ENCODE assay signal across 11 cellular contexts in genomic region chr10:124064676-124065075, GRCh38. TPM values are rescaled to one million over a fixed set of nuclear protein-coding genes. Genes with fewer than 3 reads are reported as not detected.
DNase-seq lines count a peak whose midpoint lies in the region; ATAC-seq and TF ChIP-seq lines count a peak whose summit lies in the region.
"Had no signal": no experiment of that assay in that cellular context is flagged by ENCODE, and none has a peak within 500 bp of the region (broad histone marks: within the 10 kb centered on the region; RNA-seq: fewer than 3 reads in every experiment).

No MANE protein-coding gene starts in this region.

- dilution Hi-C loops in mammary epithelial cell (cut with HindIII; ENCODE audit: low sequenced_read_pairs), result loop anchor here (5.0 kb wide), 1 partner anchor 68 kb away; no protein-coding TSS in a partner anchor

- H3K9me3 Mint-ChIP-seq in MCF 10A (ENCODE audit: unreplicated experiment), result no peaks in the 10 kb centered on the region

- POLR2A ChIA-PET in MCF 10A (lab: Yijun Ruan, JAX), result interaction anchor here (0.6 kb wide), 1 partner anchor 353 kb away, joined by 3 read pairs; no protein-coding TSS in a partner anchor

- H3K9me3 ChIP-seq in mammary epithelial cell (replicated peaks; ENCODE audit: insufficient read depth, low read length) (no peaks in the 10 kb centered on the region), liver (ENCODE audit: control insufficient read depth in 4 of 4, low read length in 3 of 4) (no peaks in the 10 kb centered on the region), upper lobe of right lung (no peaks in the 10 kb centered on the region)

- no peak overlapping the region for H3K4me2 ChIP-seq in mammary epithelial cell (ENCODE audit: insufficient read depth, low read depth, low read length)

- no peak overlapping the region for H3K4me3 Mint-ChIP-seq in MCF 10A (ENCODE audit: unreplicated experiment)

- TF ChIP-seq CTCF in MCF 10A (IDR thresholded peaks at IDR 0.05; ENCODE audit: unreplicated experiment) (no peak), mammary epithelial cell (conservative IDR thresholded peaks at IDR 0.05 in 1 of 2, IDR thresholded peaks at IDR 0.05 in 1 of 2; ENCODE audit: extremely low read depth in 1 of 2, insufficient read depth in 1 of 2, low read depth in 1 of 2, low read length in 2 of 2) (no peak), liver (IDR thresholded peaks at IDR 0.05; ENCODE audit: low read depth, low read length, missing input control) (no peak), upper lobe of right lung (IDR thresholded peaks at IDR 0.05) (no peak)

- intact Hi-C loops in MCF 10A (cut with micrococcal nuclease), result no loop called here
- intact Hi-C loops in mammary epithelial cell (cut with micrococcal nuclease), result no loop called here
- intact Hi-C loops in upper lobe of right lung (cut with DNase I), result no loop called here

- peaks cover 6% of the 10 kb centered on the region for H3K36me3 Mint-ChIP-seq in MCF 10A (ENCODE audit: insufficient read depth, unreplicated experiment)

- no TSS peak for BruUV-seq in MCF 10A (replicated peaks; lab: Mats Ljungman, UMichigan)
- BruUV-seq in mammary epithelial cell (replicated peaks; lab: Mats Ljungman, UMichigan), result no TSS peak

- H3K27me3 ChIP-seq in mammary epithelial cell (ENCODE audit: insufficient read depth, low read length) (no peaks in the 10 kb centered on the region), liver (ENCODE audit: control insufficient read depth in 4 of 4, insufficient read depth in 4 of 4, low read length in 3 of 4) (no peaks in the 10 kb centered on the region), upper lobe of right lung (no peaks in the 10 kb centered on the region)

- in situ Hi-C loops in mammary epithelial cell (cut with MboI; ENCODE audit: low sequenced_read_pairs in 2 of 2), result no loop called here

- peak overlapping the region; percentile 78 for H3K27ac Mint-ChIP-seq in MCF 10A (ENCODE audit: low read depth, unreplicated experiment)

- TF ChIP-seq RAD21 in liver (IDR thresholded peaks at IDR 0.05), result no peak

- no peaks in the 10 kb centered on the region for H3K36me3 ChIP-seq in mammary epithelial cell (ENCODE audit: insufficient read depth, low read length)
- no peaks in the 10 kb centered on the region for H3K36me3 ChIP-seq in liver (ENCODE audit: control insufficient read depth in 4 of 4, insufficient read depth in 3 of 4, low read depth in 1 of 4, low read length in 3 of 4)
- H3K36me3 ChIP-seq in upper lobe of right lung, result no peaks in the 10 kb centered on the region

- H3K4me3 ChIP-seq in mammary epithelial cell (replicated peaks in 1 of 3; ENCODE audit: insufficient read depth in 1 of 3, low read depth in 2 of 3, low read length in 3 of 3), result no peak overlapping the region
- H3K4me3 ChIP-seq in liver (ENCODE audit: low read depth in 1 of 3, low read length in 3 of 3), result no peak overlapping the region
- H3K4me3 ChIP-seq in upper lobe of right lung, result no peak overlapping the region

- H3K9ac ChIP-seq in mammary epithelial cell (ENCODE audit: insufficient read depth, low read length) (no peak overlapping the region), liver (ENCODE audit: low read depth in 1 of 2, low read length in 2 of 2) (no peak overlapping the region)
- H3K9ac ChIP-seq: parathyroid adenoma had no signal

- ATAC-seq in upper lobe of right lung, result peak; percentile 31
- no peak for ATAC-seq in HG02884 (IDR thresholded peaks at IDR 0.05; ENCODE audit: unreplicated experiment)

- H3K4me1 ChIP-seq in mammary epithelial cell (ENCODE audit: insufficient read depth, low read length) (peaks cover 18% of the 10 kb centered on the region), liver (ENCODE audit: control insufficient read depth in 4 of 4, insufficient read depth in 4 of 4, low read length in 3 of 4) (peaks cover 0 to 7% (median 3%) of the 10 kb centered on the region in 4 donors), upper lobe of right lung (peaks cover 43% of the 10 kb centered on the region)
- H3K4me1 ChIP-seq: parathyroid adenoma had no signal

- peaks cover 32% of the 10 kb centered on the region for H3K4me1 Mint-ChIP-seq in MCF 10A (ENCODE audit: insufficient read depth, unreplicated experiment)

- no peaks in the 10 kb centered on the region for H4K20me1 ChIP-seq in mammary epithelial cell (ENCODE audit: insufficient read depth, low read length)

- no peaks in the 10 kb centered on the region for H3K27me3 Mint-ChIP-seq in MCF 10A (ENCODE audit: insufficient read depth, unreplicated experiment)

- WGBS in mammary epithelial cell (ENCODE audit: low coverage, missing lambda C conversion rate), result 97% methylated on average over 3 of the region's 6 CpGs
- 67% methylated on average over 6 of the region's 6 CpGs for WGBS in liver

- H3K27ac ChIP-seq in mammary epithelial cell (ENCODE audit: insufficient read depth, low read depth, low read length), result no peak overlapping the region
- peak overlapping the region; percentile 10 to 82 for H3K27ac ChIP-seq in liver (ENCODE audit: low read depth in 1 of 2, low read length in 2 of 2)
- H3K27ac ChIP-seq in upper lobe of right lung, result no peak overlapping the region
- H3K27ac ChIP-seq: parathyroid adenoma had no signal

- CTCF ChIA-PET in MCF 10A (lab: Yijun Ruan, JAX), result interaction anchor here (0.6 to 1.4 kb wide), 2 partner anchors 324 to 686 kb away, joined by 3 read pairs; no protein-coding TSS in a partner anchor
- CTCF ChIA-PET in mammary epithelial cell (lab: Charles Lee; ENCODE audit: low non-redundant PET), result no interaction called here

- DNase-seq in MCF 10A (ENCODE audit: unreplicated experiment), result no peak
- DNase-seq in mammary epithelial cell, result no peak
- peak; percentile 21 for DNase-seq in UCSD-AML1 (lab: John Stamatoyannopoulos, UW; ENCODE audit: unreplicated experiment)
- no peak for DNase-seq in upper lobe of right lung
- DNase-seq in H4 (ENCODE audit: low spot score), result no peak
- DNase-seq in central memory CD4-positive, alpha-beta T cell, result no peak
- DNase-seq: AML-193, cerebellar nuclear complex had no signal

- H3K79me2 ChIP-seq in mammary epithelial cell (ENCODE audit: insufficient read depth, low read length), result peaks cover 56% of the 10 kb centered on the region
- H3K79me2 ChIP-seq: parathyroid adenoma had no signal

- no peak overlapping the region for H2AFZ ChIP-seq in mammary epithelial cell (ENCODE audit: low read depth, low read length)
- H2AFZ ChIP-seq: parathyroid adenoma had no signal

TF ChIP-seq in liver, 16 proteins besides CTCF, POLR2A, EP300 and RAD21:
- no peak for TF ChIP-seq FOXA2 (IDR thresholded peaks at IDR 0.05)
- TF ChIP-seq, protein P1, sequence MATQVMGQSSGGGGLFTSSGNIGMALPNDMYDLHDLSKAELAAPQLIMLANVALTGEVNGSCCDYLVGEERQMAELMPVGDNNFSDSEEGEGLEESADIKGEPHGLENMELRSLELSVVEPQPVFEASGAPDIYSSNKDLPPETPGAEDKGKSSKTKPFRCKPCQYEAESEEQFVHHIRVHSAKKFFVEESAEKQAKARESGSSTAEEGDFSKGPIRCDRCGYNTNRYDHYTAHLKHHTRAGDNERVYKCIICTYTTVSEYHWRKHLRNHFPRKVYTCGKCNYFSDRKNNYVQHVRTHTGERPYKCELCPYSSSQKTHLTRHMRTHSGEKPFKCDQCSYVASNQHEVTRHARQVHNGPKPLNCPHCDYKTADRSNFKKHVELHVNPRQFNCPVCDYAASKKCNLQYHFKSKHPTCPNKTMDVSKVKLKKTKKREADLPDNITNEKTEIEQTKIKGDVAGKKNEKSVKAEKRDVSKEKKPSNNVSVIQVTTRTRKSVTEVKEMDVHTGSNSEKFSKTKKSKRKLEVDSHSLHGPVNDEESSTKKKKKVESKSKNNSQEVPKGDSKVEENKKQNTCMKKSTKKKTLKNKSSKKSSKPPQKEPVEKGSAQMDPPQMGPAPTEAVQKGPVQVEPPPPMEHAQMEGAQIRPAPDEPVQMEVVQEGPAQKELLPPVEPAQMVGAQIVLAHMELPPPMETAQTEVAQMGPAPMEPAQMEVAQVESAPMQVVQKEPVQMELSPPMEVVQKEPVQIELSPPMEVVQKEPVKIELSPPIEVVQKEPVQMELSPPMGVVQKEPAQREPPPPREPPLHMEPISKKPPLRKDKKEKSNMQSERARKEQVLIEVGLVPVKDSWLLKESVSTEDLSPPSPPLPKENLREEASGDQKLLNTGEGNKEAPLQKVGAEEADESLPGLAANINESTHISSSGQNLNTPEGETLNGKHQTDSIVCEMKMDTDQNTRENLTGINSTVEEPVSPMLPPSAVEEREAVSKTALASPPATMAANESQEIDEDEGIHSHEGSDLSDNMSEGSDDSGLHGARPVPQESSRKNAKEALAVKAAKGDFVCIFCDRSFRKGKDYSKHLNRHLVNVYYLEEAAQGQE (IDR thresholded peaks at IDR 0.05), result no peak
- TF ChIP-seq YY1 (IDR thresholded peaks at IDR 0.05), result no peak
- no peak for TF ChIP-seq RXRA (IDR thresholded peaks at IDR 0.05)
- no peak for TF ChIP-seq HNF4G (IDR thresholded peaks at IDR 0.05)
- no peak for TF ChIP-seq SP1 (IDR thresholded peaks at IDR 0.05)
- TF ChIP-seq MAX (IDR thresholded peaks at IDR 0.05), result no peak

RNA-seq across cellular contexts. Expression of gene CHST15, which starts 28.7 kb away (rescaled TPM):
- total RNA-seq in MCF 10A (2022), result 32.8 and 38.8 TPM in 2 replicates
- 10 to 100 TPM; 47.3 to 61.0 TPM for total RNA-seq in mammary epithelial cell
- polyA plus RNA-seq in mammary epithelial cell, result 24.5 TPM
- polyA minus RNA-seq in mammary epithelial cell, result 60.0 TPM
- total RNA-seq in liver, result 10 to 100 TPM in 1 of 2 donors, 1 to 10 TPM in 1; 5.8 to 16.5 TPM
- 1 to 10 TPM; 2.9 to 7.1 TPM for polyA plus RNA-seq in liver
- 49.2 TPM for total RNA-seq in upper lobe of right lung
- 4.0 and 6.8 TPM in 2 replicates for total RNA-seq in H4 (2014; rRNA removed; shearing (Covaris generic))

Comparison
In these comparisons a context has a peak if more than half of its experiments do, and no peak if none do; other contexts are left out.
1. H3K27ac ChIP-seq: peak in liver (2 of 2); none in mammary epithelial cell (single experiment) and upper lobe of right lung (single experiment).